ENCODE assay signal across 31 cellular contexts in the genomic region with DNA sequence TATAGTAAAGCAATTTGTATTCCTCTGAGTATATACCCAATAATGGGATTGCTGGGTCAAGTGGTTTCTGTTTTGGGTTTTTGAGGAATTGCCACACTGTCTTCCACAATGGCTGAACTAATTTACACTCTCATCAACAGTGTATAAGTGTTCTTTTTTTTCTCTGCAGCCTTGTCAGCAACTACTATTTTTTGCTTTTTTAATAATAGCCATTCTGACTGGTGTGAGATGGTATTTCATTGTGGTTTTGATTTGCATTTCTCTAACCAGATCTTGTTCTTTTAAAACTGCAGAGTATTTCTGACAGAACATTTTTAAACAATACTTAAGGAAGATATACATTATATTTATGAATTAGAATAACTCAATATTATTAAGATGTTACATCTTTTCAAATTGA.
"Had no signal": no experiment of that assay in that cellular context is flagged by ENCODE, and none has a peak within 500 bp of the region (broad histone marks: within the 10 kb centered on the region; RNA-seq: fewer than 3 reads in every experiment).

No MANE protein-coding gene starts in this region.

- H3K4me1 ChIP-seq: neural progenitor cell, parathyroid adenoma, psoas muscle, right lobe of liver, sigmoid colon, spleen, suprapubic skin, testis, tibial artery, transverse colon, vagina had no signal

- DNase-seq: natural killer cell; occipital lobe; ovary; posterior cingulate gyrus; psoas muscle; right cardiac atrium; right lobe of liver; sigmoid colon; spleen; stimulated activated CD4-positive, alpha-beta T cell treated with anti-CD3 and anti-CD28 coated beads, Interleukin-12 subunit alpha, Interleukin-12 subunit beta, amount 100 ng/mL, for 4 hours; stimulated activated CD4-positive, alpha-beta T cell treated with anti-CD3 and anti-CD28 coated beads, Interleukin-1b, Interleukin-23, amount 100 ng/mL, for 48 hours; stimulated activated CD4-positive, alpha-beta T cell treated with anti-CD3 and anti-CD28 coated beads, Interleukin-4, amount 100 ng/mL, for 1 hour; stimulated activated CD4-positive, alpha-beta T cell treated with anti-CD3 and anti-CD28 coated beads, Interleukin-4, amount 100 ng/mL, for 4 hours; stimulated activated CD8-positive, alpha-beta memory T cell treated with anti-CD3 and anti-CD28 coated beads, Interleukin-4, amount 100 ng/mL, for 48 hours; stimulated activated naive CD4-positive, alpha-beta T cell; stimulated activated naive CD8-positive, alpha-beta T cell treated with anti-CD3 and anti-CD28 coated beads, Interleukin-15, amount 100 ng/mL, for 72 hours; stimulated activated naive CD8-positive, alpha-beta T cell treated with anti-CD3 and anti-CD28 coated beads, Interleukin-15, Interleukin-2, amounts not matched to agents 100 U/mL and 50 U/mL, for 24 hours; substantia nigra; testis; tibial artery; transverse colon had no signal

- H3K36me3 Mint-ChIP-seq: natural killer cell; neural progenitor cell; stimulated activated memory B cell treated with anti-CD40 and anti-IgM and Interleukin-4, amounts not matched to agents 10 μg/mL and 1 μg/mL and 100 μg/mL, for 72 hours; type B pancreatic cell had no signal

- H3K36me3 ChIP-seq: neural progenitor cell, ovary, right lobe of liver, sigmoid colon, spleen, suprapubic skin, tibial artery, transverse colon, vagina had no signal

- H3K4me3 Mint-ChIP-seq: natural killer cell; nephron; neural progenitor cell; stimulated activated memory B cell treated with anti-CD40 and anti-IgM and Interleukin-4, amounts not matched to agents 10 μg/mL and 1 μg/mL and 100 μg/mL, for 72 hours; stimulated activated naive CD8-positive, alpha-beta T cell treated with anti-CD3 and anti-CD28 coated beads, Interleukin-15, amount 100 ng/mL, for 72 hours; type B pancreatic cell had no signal

- H3K79me2 ChIP-seq: parathyroid adenoma had no signal

- H3K4me3 ChIP-seq: neural progenitor cell, ovary, psoas muscle, right lobe of liver, sigmoid colon, skin epidermis, smooth muscle cell, spleen, suprapubic skin, testis, tibial artery, transverse colon, vagina had no signal

- H3K27ac ChIP-seq: neural progenitor cell, ovary, parathyroid adenoma, psoas muscle, right lobe of liver, sigmoid colon, skin epidermis, spleen, suprapubic skin, testis, tibial artery, transverse colon, vagina had no signal

- H3K27me3 Mint-ChIP-seq: progenitor cell of endocrine pancreas; stimulated activated memory B cell treated with anti-CD40 and anti-IgM and Interleukin-4, amounts not matched to agents 10 μg/mL and 1 μg/mL and 100 μg/mL, for 72 hours; stimulated activated naive CD8-positive, alpha-beta T cell treated with anti-CD3 and anti-CD28 coated beads, Interleukin-15, amount 100 ng/mL, for 72 hours; type B pancreatic cell had no signal

- H3K9me3 ChIP-seq: ovary, psoas muscle, right lobe of liver, suprapubic skin, testis, tibial artery, vagina had no signal

- H3K4me1 Mint-ChIP-seq: natural killer cell; nephron; neural progenitor cell; stimulated activated memory B cell treated with anti-CD40 and anti-IgM and Interleukin-4, amounts not matched to agents 10 μg/mL and 1 μg/mL and 100 μg/mL, for 72 hours; stimulated activated naive CD8-positive, alpha-beta T cell treated with anti-CD3 and anti-CD28 coated beads, Interleukin-15, amount 100 ng/mL, for 72 hours had no signal

- H3K27ac Mint-ChIP-seq: natural killer cell; nephron; neural progenitor cell; progenitor cell of endocrine pancreas; stimulated activated memory B cell treated with anti-CD40 and anti-IgM and Interleukin-4, amounts not matched to agents 10 μg/mL and 1 μg/mL and 100 μg/mL, for 72 hours; stimulated activated naive CD8-positive, alpha-beta T cell treated with anti-CD3 and anti-CD28 coated beads, Interleukin-15, amount 100 ng/mL, for 72 hours; type B pancreatic cell had no signal

- H2AFZ ChIP-seq: neural progenitor cell, parathyroid adenoma had no signal

- ATAC-seq: natural killer cell; psoas muscle; right cardiac atrium; right lobe of liver; stimulated activated memory B cell treated with anti-CD40 and anti-IgM and Interleukin-4, amounts not matched to agents 10 μg/mL and 1 μg/mL and 100 μg/mL, for 72 hours; stimulated activated naive CD8-positive, alpha-beta T cell treated with anti-CD3 and anti-CD28 coated beads, Interleukin-15, amount 100 ng/mL, for 72 hours; stimulated activated naive CD8-positive, alpha-beta T cell treated with anti-CD3 and anti-CD28 coated beads, Interleukin-15, Interleukin-2, amounts not matched to agents 100 U/mL and 50 U/mL, for 24 hours had no signal

- H3K4me2 ChIP-seq: neural progenitor cell, smooth muscle cell had no signal

- H3K9me3 Mint-ChIP-seq: stimulated activated memory B cell treated with anti-CD40 and anti-IgM and Interleukin-4, amounts not matched to agents 10 μg/mL and 1 μg/mL and 100 μg/mL, for 72 hours; stimulated activated naive CD8-positive, alpha-beta T cell treated with anti-CD3 and anti-CD28 coated beads, Interleukin-15, amount 100 ng/mL, for 72 hours; type B pancreatic cell had no signal

- H3K27me3 ChIP-seq: neural progenitor cell, ovary, right lobe of liver, sigmoid colon, spleen, suprapubic skin, testis, tibial artery, transverse colon, vagina had no signal

- H3K9ac ChIP-seq: neural progenitor cell, parathyroid adenoma had no signal
